ENCODE assay signal across 1 cellular context in genomic region chr22:21009638-21010425, GRCh38.
TF ChIP-seq lines count a peak whose summit lies in the region.

No MANE protein-coding gene starts in this region.

TF ChIP-seq in endothelial cell of umbilical vein, 7 proteins besides CTCF, POLR2A, EP300 and RAD21:
- TF ChIP-seq FOS (IDR thresholded peaks at IDR 0.05; ENCODE audit: borderline replicate concordance, insufficient read depth, low read length), result no peak
- no peak for TF ChIP-seq EZH2 (IDR thresholded peaks at IDR 0.05; ENCODE audit: borderline replicate concordance, low read depth, low read length, severe bottlenecking)
- no peak for TF ChIP-seq MYC (IDR thresholded peaks at IDR 0.05; ENCODE audit: low read depth, low read length)
- TF ChIP-seq JUN (IDR thresholded peaks at IDR 0.05; ENCODE audit: borderline replicate concordance, insufficient read depth, insufficient read length, low read depth), result no peak
- TF ChIP-seq GATA2 (IDR thresholded peaks at IDR 0.05; ENCODE audit: insufficient read depth, insufficient read length, low read depth, low read length), result no peak
- TF ChIP-seq POLR2AphosphoS5 (IDR thresholded peaks at IDR 0.05; ENCODE audit: insufficient read depth, low read depth, low read length), result no peak
- TF ChIP-seq, protein P1, sequence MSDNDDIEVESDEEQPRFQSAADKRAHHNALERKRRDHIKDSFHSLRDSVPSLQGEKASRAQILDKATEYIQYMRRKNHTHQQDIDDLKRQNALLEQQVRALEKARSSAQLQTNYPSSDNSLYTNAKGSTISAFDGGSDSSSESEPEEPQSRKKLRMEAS (IDR thresholded peaks at IDR 0.05; ENCODE audit: insufficient read depth, insufficient read length), result no peak
TF ChIP-seq in endothelial cell of umbilical vein: peak in this region for 0.
